In the genomic region with DNA sequence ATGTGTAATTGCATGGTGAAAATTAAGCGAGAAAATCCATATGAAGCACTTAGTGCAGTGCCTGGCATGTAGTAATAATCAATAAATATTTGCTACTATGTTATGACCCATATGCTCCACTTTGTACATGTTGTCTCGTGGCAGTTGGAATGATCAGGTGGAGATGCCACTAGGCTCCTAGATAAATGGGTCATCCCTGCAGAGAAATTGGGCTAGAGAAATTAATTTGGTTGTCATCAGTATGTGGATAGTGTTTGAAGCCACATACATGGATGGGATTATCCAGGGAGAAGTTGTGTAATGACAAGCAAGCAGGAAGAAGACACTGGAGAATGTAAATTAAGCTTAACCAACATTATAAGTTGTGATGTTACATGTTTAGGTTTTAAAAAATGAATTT, we compare ENCODE assay signal across 21 cellular contexts.
"Had no signal": no experiment of that assay in that cellular context is flagged by ENCODE, and none has a peak within 500 bp of the region (broad histone marks: within the 10 kb centered on the region; RNA-seq: fewer than 3 reads in every experiment).

No MANE protein-coding gene starts in this region.

- DNase-seq: colonic mucosa; cortex of kidney; dermis blood vessel endothelial cell; dorsolateral prefrontal cortex; effector CD4-positive, alpha-beta T cell; effector CD8-positive, alpha-beta T cell; effector memory CD4-positive, alpha-beta T cell; effector memory CD8-positive, alpha-beta T cell; endodermal cell; erythroblast; esophagus squamous epithelium; foreskin fibroblast; foreskin keratinocyte; foreskin melanocyte; gastrocnemius medialis; glutamatergic neuron; head of caudate nucleus; heart left ventricle; heart right ventricle had no signal

- ATAC-seq: effector memory CD8-positive, alpha-beta T cell; esophagus mucosa; foreskin keratinocyte; gastrocnemius medialis; gastroesophageal sphincter; heart left ventricle; heart right ventricle had no signal
